16 cellular contexts compared by ENCODE assay signal in the genomic region with DNA sequence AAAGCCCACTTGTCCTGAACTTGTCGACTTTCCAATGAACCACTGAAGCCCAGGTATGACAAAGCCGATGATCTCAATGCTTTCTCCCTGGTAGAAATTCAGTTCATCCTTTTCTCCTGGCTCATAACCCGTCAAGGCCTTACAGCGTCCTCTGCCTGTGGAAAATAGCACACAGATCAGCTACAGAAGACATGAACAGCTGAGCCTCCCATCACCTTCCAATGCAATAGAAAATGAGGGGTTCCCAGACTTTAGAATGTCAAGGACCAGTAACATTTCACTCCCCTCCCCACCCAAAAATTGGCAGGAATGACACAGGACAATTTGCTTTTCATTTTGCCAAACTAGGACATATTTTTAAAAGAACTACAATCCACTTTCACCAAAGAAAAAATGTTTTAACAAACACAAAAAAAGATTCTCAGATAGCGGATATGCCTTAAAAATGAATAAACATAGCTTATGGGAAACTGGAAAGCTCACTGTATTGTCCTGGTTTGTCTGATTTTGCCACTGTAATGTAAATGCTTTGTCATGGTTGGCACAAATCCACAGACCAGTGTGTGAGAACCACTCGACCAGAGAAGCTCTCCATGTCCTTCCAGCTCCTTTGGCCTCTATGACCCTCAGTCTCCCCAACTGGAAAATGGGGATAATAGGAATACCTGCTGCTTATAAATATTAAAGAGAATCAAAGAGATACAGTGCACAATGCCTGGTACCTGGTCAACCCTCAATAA. TPM values are rescaled to one million over a fixed set of nuclear protein-coding genes. Genes with fewer than 3 reads are reported as not detected.
DNase-seq lines count a peak whose midpoint lies in the region; ATAC-seq lines count a peak whose summit lies in the region.
"Had no signal": no experiment of that assay in that cellular context is flagged by ENCODE, and none has a peak within 500 bp of the region (broad histone marks: within the 10 kb centered on the region; RNA-seq: fewer than 3 reads in every experiment).

No MANE protein-coding gene starts in this region.

- intact Hi-C loops in Right ventricle myocardium inferior (cut with DNase I) = loop anchor here (10.0 kb wide), 1 partner anchor 594 kb away; no protein-coding TSS in a partner anchor

- ATAC-seq in HG03108 (IDR thresholded peaks at IDR 0.05; ENCODE audit: unreplicated experiment) = no peak
- ATAC-seq in Right ventricle myocardium inferior = no peak
- ATAC-seq in HG02938 (IDR thresholded peaks at IDR 0.05; ENCODE audit: unreplicated experiment) = no peak

- peak; percentile 40 for DNase-seq in H4 (ENCODE audit: low spot score)
- peak; percentile 19 for DNase-seq in NCI-H2029 (lab: John Stamatoyannopoulos, UW)
- DNase-seq in dermis blood vessel endothelial cell = peak; percentile 89
- DNase-seq in pulmonary artery endothelial cell (ENCODE audit: low read depth, low spot score) = peak; percentile 68
- no peak for DNase-seq in NCI-H2227 (lab: John Stamatoyannopoulos, UW; ENCODE audit: unreplicated experiment)
- no peak for DNase-seq in Right ventricle myocardium inferior (ENCODE audit: missing footprints)
- DNase-seq: esophagus squamous epithelium; naive B cell; NCI-H2081 treated with DMSO at 0.1 percent for 48 hours; NCI-H524 treated with DMSO at 0.1 percent for 48 hours; stimulated activated CD8-positive, alpha-beta memory T cell treated with anti-CD3 and anti-CD28 coated beads, Interleukin-4, amount 100 ng/mL, for 48 hours; testis had no signal

RNA-seq across cellular contexts. Expression of gene SH3TC2, which starts 24.4 kb away (rescaled TPM):
- total RNA-seq in H4 (2014; rRNA removed; shearing (Covaris generic)) = 0.95 and 2.1 TPM in 2 replicates
- 18.0 and 60.6 TPM in 2 replicates for total RNA-seq in dermis blood vessel endothelial cell
- 2.5 and 5.5 TPM in 2 replicates for total RNA-seq in pulmonary artery endothelial cell
- 14.6 TPM for total RNA-seq in Right ventricle myocardium inferior
- total RNA-seq: activated naive CD8-positive, alpha-beta T cell treated with anti-CD3 and anti-CD28 coated beads for 36 hours; B cell had no signal

Comparison
In these comparisons a context has a peak if more than half of its experiments do, and no peak if none do; other contexts are left out.
1. DNase-seq: peak in H4 (single experiment), NCI-H2029 (single experiment), dermis blood vessel endothelial cell (single experiment) and pulmonary artery endothelial cell (single experiment); none in NCI-H2227 (single experiment) and Right ventricle myocardium inferior (single experiment).